Comparison of ENCODE assay signal across 9 cellular contexts in genomic region chr9:70563010-70563409, GRCh38.
DNase-seq lines count a peak whose midpoint lies in the region; ATAC-seq and TF ChIP-seq lines count a peak whose summit lies in the region.
"Had no signal": no experiment of that assay in that cellular context is flagged by ENCODE, and none has a peak within 500 bp of the region (broad histone marks: within the 10 kb centered on the region; RNA-seq: fewer than 3 reads in every experiment).

No MANE protein-coding gene starts in this region.

- WGBS in esophagus squamous epithelium, 2 donors: 89 to 90% methylated on average over 2 to 4 of the region's 4 CpGs

- H3K27ac Mint-ChIP-seq in activated CD4-positive, alpha-beta T cell treated with anti-CD3 and anti-CD28 coated beads for 36 hours: peak overlapping the region; percentile 95
- H3K27ac Mint-ChIP-seq in activated CD4-positive, alpha-beta memory T cell treated with anti-CD3 and anti-CD28 coated beads for 36 hours: peak overlapping the region; percentile 88
- H3K27ac Mint-ChIP-seq in stimulated activated naive CD8-positive, alpha-beta T cell treated with anti-CD3 and anti-CD28 coated beads, Interleukin-15, amount 100 ng/mL, for 72 hours: peak overlapping the region; percentile 98

- TF ChIP-seq CTCF in esophagus squamous epithelium (IDR thresholded peaks at IDR 0.05): no peak

- H3K4me1 Mint-ChIP-seq in activated CD4-positive, alpha-beta T cell treated with anti-CD3 and anti-CD28 coated beads for 36 hours: peaks cover 45% of the 10 kb centered on the region
- peaks cover 47% of the 10 kb centered on the region for H3K4me1 Mint-ChIP-seq in activated CD4-positive, alpha-beta memory T cell treated with anti-CD3 and anti-CD28 coated beads for 36 hours (ENCODE audit: low read depth)
- H3K4me1 Mint-ChIP-seq in stimulated activated naive CD8-positive, alpha-beta T cell treated with anti-CD3 and anti-CD28 coated beads, Interleukin-15, amount 100 ng/mL, for 72 hours: peaks cover 76% of the 10 kb centered on the region

- CTCF ChIA-PET in activated CD4-positive, alpha-beta T cell treated with anti-CD3 and anti-CD28 coated beads for 36 hours (lab: Charles Lee): interaction anchor here (0.6 to 2.5 kb wide), 7 partner anchors 11 to 1940 kb away, joined by 3 to 8 read pairs (median 3); no protein-coding TSS in a partner anchor
- CTCF ChIA-PET in activated CD4-positive, alpha-beta memory T cell treated with anti-CD3 and anti-CD28 coated beads for 36 hours (lab: Charles Lee): interaction anchor here (0.7 to 1.1 kb wide), 4 partner anchors 39 to 170 kb away, joined by 3 to 5 read pairs (median 4); no protein-coding TSS in a partner anchor

- no peak for DNase-seq in activated CD4-positive, alpha-beta T cell treated with anti-CD3 and anti-CD28 coated beads for 36 hours
- no peak for DNase-seq in activated CD4-positive, alpha-beta T cell treated with anti-CD3 and anti-CD28 coated beads for 1 hour
- no peak for DNase-seq in activated CD4-positive, alpha-beta memory T cell treated with anti-CD3 and anti-CD28 coated beads for 36 hours
- DNase-seq in esophagus squamous epithelium (lab: John Stamatoyannopoulos, UW) (no peak), D341Med (ENCODE audit: low spot score) (no peak), HPDE6-E6E7 (ENCODE audit: extremely low spot score) (no peak)
- DNase-seq in stimulated activated naive CD8-positive, alpha-beta T cell treated with anti-CD3 and anti-CD28 coated beads, Interleukin-15, amount 100 ng/mL, for 72 hours: no peak
- DNase-seq: NCI-H187 treated with DMSO at 0.1 percent for 48 hours had no signal

- peak overlapping the region; percentile 48 to 78 (median 69) for H3K27ac ChIP-seq in esophagus squamous epithelium

- intact Hi-C loops in activated CD4-positive, alpha-beta T cell treated with anti-CD3 and anti-CD28 coated beads for 36 hours (cut with DNase I, micrococcal nuclease): loop anchor here (1.0 to 10.0 kb wide), 10 partner anchors 36 to 1388 kb away; partner anchors contain the start of genes ABHD17B (in 1 of the 2), C9orf85 (in 1 of the 2) and TJP2 (in 1 of the 2)
- intact Hi-C loops in activated CD4-positive, alpha-beta memory T cell treated with anti-CD3 and anti-CD28 coated beads for 36 hours (cut with micrococcal nuclease): loop anchor here (1.0 to 10.0 kb wide), 8 partner anchors 14 to 1388 kb away; partner anchors contain the start of genes CEMIP2 and TJP2
- intact Hi-C loops in esophagus squamous epithelium (cut with DNase I): no loop called here

- H3K4me3 ChIP-seq in esophagus squamous epithelium: no peak overlapping the region

- H3K9me3 ChIP-seq in esophagus squamous epithelium: no peaks in the 10 kb centered on the region

- H3K36me3 Mint-ChIP-seq in activated CD4-positive, alpha-beta T cell treated with anti-CD3 and anti-CD28 coated beads for 36 hours (ENCODE audit: low read depth): no peaks in the 10 kb centered on the region
- no peaks in the 10 kb centered on the region for H3K36me3 Mint-ChIP-seq in activated CD4-positive, alpha-beta memory T cell treated with anti-CD3 and anti-CD28 coated beads for 36 hours

- peak overlapping the region; percentile 13 for H3K4me3 Mint-ChIP-seq in activated CD4-positive, alpha-beta T cell treated with anti-CD3 and anti-CD28 coated beads for 36 hours
- peak overlapping the region; percentile 17 for H3K4me3 Mint-ChIP-seq in activated CD4-positive, alpha-beta memory T cell treated with anti-CD3 and anti-CD28 coated beads for 36 hours
- H3K4me3 Mint-ChIP-seq in stimulated activated naive CD8-positive, alpha-beta T cell treated with anti-CD3 and anti-CD28 coated beads, Interleukin-15, amount 100 ng/mL, for 72 hours: peak overlapping the region; percentile 61 to 73

- POLR2A ChIA-PET in activated CD4-positive, alpha-beta T cell treated with anti-CD3 and anti-CD28 coated beads for 36 hours (lab: Charles Lee): interaction anchor here (1.1 to 1.7 kb wide), 3 partner anchors 43 to 151 kb away, joined by 6 to 11 read pairs (median 7); no protein-coding TSS in a partner anchor
- POLR2A ChIA-PET in activated CD4-positive, alpha-beta memory T cell treated with anti-CD3 and anti-CD28 coated beads for 36 hours (lab: Charles Lee): interaction anchor here (0.7 to 4.1 kb wide), 5 partner anchors 38 to 151 kb away, joined by 3 to 34 read pairs (median 17); no protein-coding TSS in a partner anchor

- no peaks in the 10 kb centered on the region for H3K9me3 Mint-ChIP-seq in activated CD4-positive, alpha-beta T cell treated with anti-CD3 and anti-CD28 coated beads for 36 hours (ENCODE audit: low read depth)
- no peaks in the 10 kb centered on the region for H3K9me3 Mint-ChIP-seq in activated CD4-positive, alpha-beta memory T cell treated with anti-CD3 and anti-CD28 coated beads for 36 hours
- H3K9me3 Mint-ChIP-seq in stimulated activated naive CD8-positive, alpha-beta T cell treated with anti-CD3 and anti-CD28 coated beads, Interleukin-15, amount 100 ng/mL, for 72 hours: no peaks in the 10 kb centered on the region

- ATAC-seq in activated CD4-positive, alpha-beta T cell treated with anti-CD3 and anti-CD28 coated beads for 36 hours: no peak
- no peak for ATAC-seq in stimulated activated naive CD8-positive, alpha-beta T cell treated with anti-CD3 and anti-CD28 coated beads, Interleukin-15, amount 100 ng/mL, for 72 hours
- no peak for ATAC-seq in HG03565 (IDR thresholded peaks at IDR 0.05; ENCODE audit: unreplicated experiment)

- no peaks in the 10 kb centered on the region for H3K36me3 ChIP-seq in esophagus squamous epithelium

- H3K4me1 ChIP-seq in esophagus squamous epithelium: peaks cover 0 to 25% (median 9%) of the 10 kb centered on the region in 3 donors

- no peak for TF ChIP-seq POLR2A in esophagus squamous epithelium (IDR thresholded peaks at IDR 0.05)

- H3K27me3 Mint-ChIP-seq in activated CD4-positive, alpha-beta T cell treated with anti-CD3 and anti-CD28 coated beads for 36 hours: no peaks in the 10 kb centered on the region
- no peaks in the 10 kb centered on the region for H3K27me3 Mint-ChIP-seq in activated CD4-positive, alpha-beta memory T cell treated with anti-CD3 and anti-CD28 coated beads for 36 hours
- no peaks in the 10 kb centered on the region for H3K27me3 Mint-ChIP-seq in stimulated activated naive CD8-positive, alpha-beta T cell treated with anti-CD3 and anti-CD28 coated beads, Interleukin-15, amount 100 ng/mL, for 72 hours

- no peaks in the 10 kb centered on the region for H3K27me3 ChIP-seq in esophagus squamous epithelium

Comparison
In these comparisons a context has a peak if more than half of its experiments do, and no peak if none do; other contexts are left out.
1. H3K4me3 Mint-ChIP-seq: peak in every context shown above with its lines; median percentile 67 in stimulated activated naive CD8-positive, alpha-beta T cell treated with anti-CD3 and anti-CD28 coated beads, Interleukin-15, amount 100 ng/mL, for 72 hours; 17 in activated CD4-positive, alpha-beta memory T cell treated with anti-CD3 and anti-CD28 coated beads for 36 hours; 13 in activated CD4-positive, alpha-beta T cell treated with anti-CD3 and anti-CD28 coated beads for 36 hours.